Comparison of ENCODE assay signal across 21 cellular contexts in genomic region chr16:9909072-9909471, GRCh38.
DNase-seq lines count a peak whose midpoint lies in the region; ATAC-seq, FAIRE-seq and TF ChIP-seq lines count a peak whose summit lies in the region.
"Had no signal": no experiment of that assay in that cellular context is flagged by ENCODE, and none has a peak within 500 bp of the region (broad histone marks: within the 10 kb centered on the region; RNA-seq: fewer than 3 reads in every experiment).

No MANE protein-coding gene starts in this region.

- DNase-seq in GM12892 (ENCODE audit: insufficient read length) (no peak), OCI-M1 (lab: John Stamatoyannopoulos, UW) (peak; percentile 3), dorsolateral prefrontal cortex (no peak), omental fat pad (ENCODE audit: low spot score) (no peak), inferior parietal cortex (ENCODE audit: extremely low spot score) (no peak), NAMALWA (ENCODE audit: low spot score) (no peak)
- DNase-seq in effector memory CD4-positive, alpha-beta T cell = no peak
- DNase-seq: CD8-positive, alpha-beta T cell; DMS79 treated with DMSO at 0.1 percent for 48 hours; MG63; NCI-H446 treated with DMSO at 0.1 percent for 48 hours; NCI-H526; NCI-H82; NK-92 treated with Interleukin-12 subunit alpha and Interleukin-12 subunit beta, amount 100 ng/mL, for 24 hours; PC-9; RPMI8226; T-cell had no signal

- peak; percentile 40 for FAIRE-seq in GM12892 (lab: Jason Lieb, UNC)
- FAIRE-seq: GM19239, K562 had no signal

- H3K36me3 ChIP-seq in effector memory CD4-positive, alpha-beta T cell (ENCODE audit: control insufficient read depth, insufficient read depth, low read length) = no peaks in the 10 kb centered on the region
- H3K36me3 ChIP-seq: MG63 had no signal

- peak; percentile 81 for ATAC-seq in omental fat pad (ENCODE audit: low FRiP score)
- ATAC-seq: CD8-positive, alpha-beta T cell; HCT116; K562; T-cell had no signal

- intact Hi-C loops in dorsolateral prefrontal cortex (cut with DNase I) = no loop called here

- no peaks in the 10 kb centered on the region for H3K9me3 ChIP-seq in effector memory CD4-positive, alpha-beta T cell (ENCODE audit: control insufficient read depth, low read length)
- H3K9me3 ChIP-seq: MG63 had no signal

- H3K27me3 ChIP-seq in dorsolateral prefrontal cortex = no peaks in the 10 kb centered on the region
- H3K27me3 ChIP-seq in effector memory CD4-positive, alpha-beta T cell (replicated peaks; ENCODE audit: control insufficient read depth, insufficient read depth, low read length, poor library complexity, severe bottlenecking) = no peaks in the 10 kb centered on the region

- no peaks in the 10 kb centered on the region for H3K4me1 ChIP-seq in effector memory CD4-positive, alpha-beta T cell (ENCODE audit: control insufficient read depth, insufficient read depth, low read length, poor library complexity, severe bottlenecking)

- H3K27ac ChIP-seq in dorsolateral prefrontal cortex = peak overlapping the region in 39 of 59 donors; percentile 0 to 87 (median 48)
- H3K27ac ChIP-seq in effector memory CD4-positive, alpha-beta T cell (ENCODE audit: insufficient read depth, low read length, poor library complexity, severe bottlenecking) = no peak overlapping the region
- H3K27ac ChIP-seq: C4-2B, PC-9 had no signal

- H3K4me3 ChIP-seq in dorsolateral prefrontal cortex = no peak overlapping the region
- no peak overlapping the region for H3K4me3 ChIP-seq in effector memory CD4-positive, alpha-beta T cell (ENCODE audit: insufficient read depth, low read depth, low read length, poor library complexity, severe bottlenecking)
- H3K4me3 ChIP-seq: K562, MG63, PC-9 had no signal

- TF ChIP-seq CTCF in dorsolateral prefrontal cortex (IDR thresholded peaks at IDR 0.05 in 54 of 56, conservative IDR thresholded peaks at IDR 0.05 in 2 of 56; ENCODE audit: low read depth in 1 of 56, partially characterized antibody in 56 of 56) = no peak
- TF ChIP-seq CTCF in omental fat pad (IDR thresholded peaks at IDR 0.05) = no peak

- no peak for TF ChIP-seq POLR2A in GM12892 (IDR thresholded peaks at IDR 0.05; ENCODE audit: low read depth, low read length)
